Comparison of ENCODE assay signal across 22 cellular contexts in the genomic region with DNA sequence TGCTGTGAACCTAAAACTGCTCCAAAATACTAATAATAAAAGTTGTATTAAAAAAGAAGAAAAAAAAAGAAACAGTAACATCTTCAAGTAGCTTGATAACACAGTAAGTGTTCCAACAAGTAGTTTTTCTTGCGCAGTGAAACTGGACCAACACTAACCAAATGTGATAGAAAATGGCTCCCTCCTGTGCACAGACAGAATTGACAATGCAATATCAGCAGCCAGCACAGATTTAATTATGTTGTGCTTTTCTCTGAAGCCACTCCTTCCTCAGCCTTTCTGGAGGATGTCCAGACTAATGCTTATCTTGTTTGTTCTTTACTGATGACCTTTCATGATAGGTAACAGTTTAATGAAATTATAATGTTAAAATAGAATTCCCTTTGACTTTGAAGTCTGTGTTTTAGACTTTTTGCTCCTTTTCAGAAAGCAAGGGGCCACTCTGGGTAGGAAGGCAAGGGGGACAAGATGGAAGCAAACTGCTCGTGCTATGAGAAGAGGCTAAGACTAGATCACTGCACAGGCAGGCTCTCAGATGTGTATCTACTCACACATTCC.
DNase-seq lines count a peak whose midpoint lies in the region; ATAC-seq, FAIRE-seq and TF ChIP-seq lines count a peak whose summit lies in the region.
"Had no signal": no experiment of that assay in that cellular context is flagged by ENCODE, and none has a peak within 500 bp of the region (broad histone marks: within the 10 kb centered on the region; RNA-seq: fewer than 3 reads in every experiment).

No MANE protein-coding gene starts in this region.

- no peak for FAIRE-seq in pancreas (lab: Jason Lieb, UNC)
- FAIRE-seq: GM18507 had no signal

- H2AFZ ChIP-seq in HCT116 (ENCODE audit: low read depth, low read length, poor library complexity, severe bottlenecking) = no peak overlapping the region

- H3K4me3 ChIP-seq in HCT116 (replicated peaks in 1 of 2; ENCODE audit: low read depth in 1 of 2, low read length in 2 of 2) = no peak overlapping the region
- H3K4me3 ChIP-seq in pancreas = no peak overlapping the region
- H3K4me3 ChIP-seq: HAP-1, ovary had no signal

- no peak overlapping the region for H3K27ac ChIP-seq in HCT116 (ENCODE audit: low read depth, low read length)
- no peak overlapping the region for H3K27ac ChIP-seq in foreskin keratinocyte
- H3K27ac ChIP-seq in pancreas = no peak overlapping the region
- H3K27ac ChIP-seq: ovary had no signal

- no peak overlapping the region for H3K9ac ChIP-seq in HCT116 (ENCODE audit: low read length)

- DNase-seq in DMS 273 (lab: John Stamatoyannopoulos, UW; ENCODE audit: unreplicated experiment) = peak; percentile 2
- no peak for DNase-seq in DMS 273 treated with DMSO at 0.1 percent for 48 hours (lab: John Stamatoyannopoulos, UW)
- DNase-seq in HCT116 (ENCODE audit: low read depth, low spot score) = no peak
- DNase-seq in SK-N-DZ (ENCODE audit: low spot score) = peak; percentile 91
- no peak for DNase-seq in foreskin keratinocyte
- DNase-seq in NCI-H526 treated with DMSO at 0.1 percent for 48 hours (lab: John Stamatoyannopoulos, UW) = no peak
- DNase-seq in COLO829 (ENCODE audit: low spot score) = no peak
- no peak for DNase-seq in pancreas
- DNase-seq: 8988T, AML-193, erythroblast, kidney glomerular epithelial cell, natural killer cell, NCI-H1694, NCI-H345, ovary, RPMI8226, T1000 had no signal

- RAD21 ChIA-PET in HCT116 (lab: Charles Lee; ENCODE audit: low non-redundant PET in 1 of 2, low total read pairs in 2 of 2, uncharacterized antibody in 2 of 2, unreplicated experiment in 2 of 2) = no interaction called here

- no peak for TF ChIP-seq POLR2A in HCT116 (IDR thresholded peaks at IDR 0.05; ENCODE audit: borderline replicate concordance, extremely low read depth, insufficient read depth, insufficient read length)

- no peak for TF ChIP-seq CTCF in HCT116 (IDR thresholded peaks at IDR 0.05 in 2 of 3, conservative IDR thresholded peaks at IDR 0.05 in 1 of 3; ENCODE audit: borderline replicate concordance in 1 of 3, insufficient read depth in 1 of 3, low read depth in 2 of 3, low read length in 2 of 3)
- peak; percentile 34 for TF ChIP-seq CTCF in foreskin keratinocyte (conservative IDR thresholded peaks at IDR 0.05)
- TF ChIP-seq CTCF in pancreas (IDR thresholded peaks at IDR 0.05) = no peak

- H3K4me1 ChIP-seq in HCT116 (ENCODE audit: control insufficient read depth in 1 of 2, insufficient read depth in 2 of 2, low read length in 2 of 2) (no peaks in the 10 kb centered on the region), foreskin keratinocyte (no peaks in the 10 kb centered on the region), pancreas (no peaks in the 10 kb centered on the region)
- H3K4me1 ChIP-seq: HAP-1 had no signal

- peak; percentile 26 for TF ChIP-seq RAD21 in HCT116 (IDR thresholded peaks at IDR 0.05; ENCODE audit: low read depth)

- intact Hi-C loops in HCT116 (cut with micrococcal nuclease) (no loop called here), pancreas (cut with DNase I) (no loop called here)

- 70 to 72% methylated on average over 2 of the region's 2 CpGs for WGBS in pancreas, 2 donors

- no peaks in the 10 kb centered on the region for H3K36me3 ChIP-seq in HCT116 (ENCODE audit: control insufficient read depth in 1 of 2, insufficient read depth in 2 of 2, low read length in 2 of 2)
- no peaks in the 10 kb centered on the region for H3K36me3 ChIP-seq in pancreas
- H3K36me3 ChIP-seq: HAP-1, ovary had no signal

- H3K4me2 ChIP-seq in HCT116 (ENCODE audit: low read length) = no peak overlapping the region

- no TSS peak for BruUV-seq in HCT116 (replicated peaks; lab: Mats Ljungman, UMichigan)

- H3K27me3 ChIP-seq in HCT116 (ENCODE audit: insufficient read depth, low read length) (no peaks in the 10 kb centered on the region), foreskin keratinocyte (peaks cover 1% of the 10 kb centered on the region), pancreas (no peaks in the 10 kb centered on the region)
- H3K27me3 ChIP-seq: ovary had no signal

- no peaks in the 10 kb centered on the region for H4K20me1 ChIP-seq in HCT116 (ENCODE audit: insufficient read depth)

- POLR2A ChIA-PET in HCT116 (lab: Charles Lee) = no interaction called here

- no peaks in the 10 kb centered on the region for H3K9me2 ChIP-seq in HCT116 (ENCODE audit: insufficient read depth)

- H3K79me2 ChIP-seq in HCT116 (ENCODE audit: insufficient read depth, low read length) = no peaks in the 10 kb centered on the region

- H3K9me3 ChIP-seq in HCT116 (ENCODE audit: control insufficient read depth in 1 of 2, insufficient read depth in 1 of 2, low read depth in 1 of 2, low read length in 2 of 2) (no peaks in the 10 kb centered on the region), pancreas (no peaks in the 10 kb centered on the region)
- H3K9me3 ChIP-seq: HAP-1, ovary had no signal

- CTCF ChIA-PET in HCT116 (lab: Charles Lee) = no interaction called here

- ATAC-seq in HCT116 = no peak
- ATAC-seq in foreskin keratinocyte = no peak
- no peak for ATAC-seq in pancreas
- ATAC-seq: activated CD4-positive, CD25-positive, alpha-beta regulatory T cell treated with anti-CD3 and anti-CD28 coated beads, Interleukin-2, amount 50 U/mL, for 24 hours; natural killer cell; sciatic nerve had no signal

TF ChIP-seq in HCT116, 20 proteins besides CTCF, POLR2A, EP300 and RAD21:
- no peak for TF ChIP-seq CEBPB (IDR thresholded peaks at IDR 0.05; ENCODE audit: low read depth)

Comparison
In these comparisons a context has a peak if more than half of its experiments do, and no peak if none do; other contexts are left out.
1. DNase-seq: peak in DMS 273 (single experiment) and SK-N-DZ (single experiment); none in DMS 273 treated with DMSO at 0.1 percent for 48 hours (single experiment), HCT116 (single experiment), foreskin keratinocyte (0 of 2), NCI-H526 treated with DMSO at 0.1 percent for 48 hours (single experiment), COLO829 (single experiment) and pancreas (0 of 6).